Comparison of ENCODE assay signal across 1 cellular context in the genomic region with DNA sequence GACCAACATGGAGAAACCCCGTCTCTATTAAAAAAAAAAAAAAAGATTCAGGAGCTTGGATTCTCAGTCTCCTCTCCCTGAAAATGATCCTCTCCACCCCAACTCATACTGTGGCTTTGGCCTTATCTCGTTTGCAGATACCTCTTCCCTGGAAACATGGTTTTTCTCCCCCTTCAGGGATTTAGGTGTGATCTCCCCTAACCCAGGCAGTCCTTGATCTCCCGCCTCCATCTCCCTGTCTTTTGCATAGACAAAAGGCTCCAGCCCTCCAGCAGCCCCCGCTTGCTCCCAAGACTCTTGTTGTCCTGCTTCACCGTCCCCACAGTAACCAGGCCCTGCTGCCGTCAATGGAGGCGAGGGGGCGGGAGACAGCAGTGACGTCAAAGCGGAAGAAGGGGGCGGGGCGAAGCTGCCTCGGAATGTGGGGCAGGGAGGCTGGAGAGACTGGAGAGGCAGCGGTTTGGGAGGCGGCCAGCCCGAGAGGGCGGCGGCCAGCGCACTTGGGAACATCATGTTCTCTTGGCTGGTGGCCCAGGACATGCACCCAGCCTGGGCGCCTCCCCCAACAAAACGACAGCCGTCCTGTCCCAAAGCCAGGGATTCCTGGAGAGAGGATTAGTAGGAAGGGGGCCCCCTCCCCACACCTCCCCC.
TF ChIP-seq lines count a peak whose summit lies in the region.

No MANE protein-coding gene starts in this region.

TF ChIP-seq in IMR-90, 13 proteins besides CTCF, POLR2A, EP300 and RAD21:
- TF ChIP-seq NFE2L2 (IDR thresholded peaks at IDR 0.05; ENCODE audit: low read depth, low read length) (0 out of 2 replicates have a peak, but pooled peaks have one; percentile 11), MAZ (IDR thresholded peaks at IDR 0.05; ENCODE audit: borderline replicate concordance, low read depth, low read length) (peak; percentile 99), CHD1 (IDR thresholded peaks at IDR 0.05; ENCODE audit: low read depth, low read length) (peak; percentile 81; the same call in 1 of the 2 replicates), MXI1 (IDR thresholded peaks at IDR 0.05; ENCODE audit: borderline replicate concordance, low read depth, low read length) (peak; percentile 82), FOS (IDR thresholded peaks at IDR 0.05; ENCODE audit: low read depth, low read length) (peak; percentile 9; the same call in 1 of the 2 replicates), BHLHE40 (IDR thresholded peaks at IDR 0.05; ENCODE audit: low read depth, low read length) (peak; percentile 77), MAFK (IDR thresholded peaks at IDR 0.05; ENCODE audit: low read depth, low read length) (no peak), CEBPB (IDR thresholded peaks at IDR 0.05; ENCODE audit: low read depth, low read length) (no peak), SMC3 (IDR thresholded peaks at IDR 0.05; ENCODE audit: low read depth, low read length) (no peak), RFX5 (IDR thresholded peaks at IDR 0.05; ENCODE audit: low read depth, low read length) (no peak), RCOR1 (IDR thresholded peaks at IDR 0.05; ENCODE audit: insufficient replicate concordance, low read length) (peak; percentile 51)
- TF ChIP-seq, protein P1, sequence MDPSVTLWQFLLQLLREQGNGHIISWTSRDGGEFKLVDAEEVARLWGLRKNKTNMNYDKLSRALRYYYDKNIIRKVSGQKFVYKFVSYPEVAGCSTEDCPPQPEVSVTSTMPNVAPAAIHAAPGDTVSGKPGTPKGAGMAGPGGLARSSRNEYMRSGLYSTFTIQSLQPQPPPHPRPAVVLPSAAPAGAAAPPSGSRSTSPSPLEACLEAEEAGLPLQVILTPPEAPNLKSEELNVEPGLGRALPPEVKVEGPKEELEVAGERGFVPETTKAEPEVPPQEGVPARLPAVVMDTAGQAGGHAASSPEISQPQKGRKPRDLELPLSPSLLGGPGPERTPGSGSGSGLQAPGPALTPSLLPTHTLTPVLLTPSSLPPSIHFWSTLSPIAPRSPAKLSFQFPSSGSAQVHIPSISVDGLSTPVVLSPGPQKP (IDR thresholded peaks at IDR 0.05; ENCODE audit: borderline replicate concordance, low read depth, low read length): no peak
- TF ChIP-seq, protein P2, sequence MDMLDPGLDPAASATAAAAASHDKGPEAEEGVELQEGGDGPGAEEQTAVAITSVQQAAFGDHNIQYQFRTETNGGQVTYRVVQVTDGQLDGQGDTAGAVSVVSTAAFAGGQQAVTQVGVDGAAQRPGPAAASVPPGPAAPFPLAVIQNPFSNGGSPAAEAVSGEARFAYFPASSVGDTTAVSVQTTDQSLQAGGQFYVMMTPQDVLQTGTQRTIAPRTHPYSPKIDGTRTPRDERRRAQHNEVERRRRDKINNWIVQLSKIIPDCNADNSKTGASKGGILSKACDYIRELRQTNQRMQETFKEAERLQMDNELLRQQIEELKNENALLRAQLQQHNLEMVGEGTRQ (IDR thresholded peaks at IDR 0.05; ENCODE audit: low read depth, low read length): 0 out of 2 replicates have a peak, but pooled peaks have one; percentile 27
